ENCODE assay signal across 12 cellular contexts in genomic region chr14:35347323-35348043, GRCh38. TPM values are rescaled to one million over a fixed set of nuclear protein-coding genes. Genes with fewer than 3 reads are reported as not detected.
DNase-seq lines count a peak whose midpoint lies in the region; ATAC-seq, FAIRE-seq and TF ChIP-seq lines count a peak whose summit lies in the region.
"Had no signal": no experiment of that assay in that cellular context is flagged by ENCODE, and none has a peak within 500 bp of the region (broad histone marks: within the 10 kb centered on the region; RNA-seq: fewer than 3 reads in every experiment).

No MANE protein-coding gene starts in this region.

- H3K36me3 ChIP-seq in pancreas: no peaks in the 10 kb centered on the region
- H3K36me3 ChIP-seq in heart right ventricle: no peaks in the 10 kb centered on the region
- H3K36me3 ChIP-seq in brain microvascular endothelial cell (replicated peaks): no peaks in the 10 kb centered on the region

- H3K4me3 ChIP-seq in pancreas (no peak overlapping the region), heart right ventricle (no peak overlapping the region), brain microvascular endothelial cell (ENCODE audit: low read depth, low read length) (no peak overlapping the region)

- no peak overlapping the region for H3K4me3 Mint-ChIP-seq in chondrocyte (ENCODE audit: unreplicated experiment)
- H3K4me3 Mint-ChIP-seq: activated naive CD8-positive, alpha-beta T cell had no signal

- H3K9me3 ChIP-seq in pancreas (no peaks in the 10 kb centered on the region), heart right ventricle (no peaks in the 10 kb centered on the region)

- H3K27me3 ChIP-seq in pancreas (no peaks in the 10 kb centered on the region), heart right ventricle (no peaks in the 10 kb centered on the region), brain microvascular endothelial cell (replicated peaks) (no peaks in the 10 kb centered on the region)

- in situ Hi-C loops in KBM-7 (cut with MboI; ENCODE audit: low pct_unique_long_range_greater_than_20kb, low sequenced_read_pairs) (no loop called here), brain microvascular endothelial cell (cut with HindIII; ENCODE audit: low pct_ligation_motif_present, low sequenced_read_pairs) (no loop called here)

- ATAC-seq in pancreas: peak in 3 of 4 donors; percentile 74 to 90 (median 88)
- no peak for ATAC-seq in heart right ventricle
- ATAC-seq in GM18909 (IDR thresholded peaks at IDR 0.05; ENCODE audit: poor library complexity, unreplicated experiment): no peak
- ATAC-seq: activated CD4-positive, CD25-positive, alpha-beta regulatory T cell treated with anti-CD3 and anti-CD28 coated beads, Interleukin-2, amount 50 U/mL, for 24 hours had no signal

- peaks cover 2% of the 10 kb centered on the region for H3K27me3 Mint-ChIP-seq in chondrocyte (ENCODE audit: low read depth)
- H3K27me3 Mint-ChIP-seq: activated naive CD8-positive, alpha-beta T cell had no signal

- peaks cover 11% of the 10 kb centered on the region for H3K4me1 Mint-ChIP-seq in chondrocyte (ENCODE audit: low read depth)

- TF ChIP-seq CTCF in chondrocyte (IDR thresholded peaks at IDR 0.05) (no peak), pancreas (IDR thresholded peaks at IDR 0.05) (no peak), heart right ventricle (IDR thresholded peaks at IDR 0.05) (no peak), brain microvascular endothelial cell (IDR thresholded peaks at IDR 0.05; ENCODE audit: low read depth, low read length, missing control alignments) (no peak)

- peaks cover 1 to 4% (median 3%) of the 10 kb centered on the region in 3 donors for H3K4me1 ChIP-seq in pancreas
- peaks cover 9 to 41% (median 26%) of the 10 kb centered on the region in 9 donors for H3K4me1 ChIP-seq in heart right ventricle

- no peak for FAIRE-seq in pancreas (lab: Jason Lieb, UNC)
- FAIRE-seq: H54 had no signal

- H3K36me3 Mint-ChIP-seq in chondrocyte (ENCODE audit: low read depth): no peaks in the 10 kb centered on the region
- H3K36me3 Mint-ChIP-seq: activated naive CD8-positive, alpha-beta T cell had no signal

- peak; percentile 80 for DNase-seq in ELF-1 (ENCODE audit: low read depth, low spot score)
- DNase-seq in KBM-7: peak; percentile 67
- peak; percentile 77 for DNase-seq in chondrocyte (ENCODE audit: low spot score)
- DNase-seq in pancreas: peak in 2 of 6 donors; percentile 46 to 49
- DNase-seq in heart right ventricle: no peak
- DNase-seq in brain microvascular endothelial cell: no peak
- no peak for DNase-seq in C1 segment of cervical spinal cord (lab: John Stamatoyannopoulos, UW)
- DNase-seq: NCI-H1694 treated with DMSO at 0.1 percent for 48 hours had no signal

- no peak overlapping the region for H3K27ac Mint-ChIP-seq in chondrocyte (ENCODE audit: unreplicated experiment)
- H3K27ac Mint-ChIP-seq: activated naive CD8-positive, alpha-beta T cell had no signal

- WGBS in pancreas, 2 donors: 50 to 73% methylated on average over 13 of the region's 13 CpGs
- WGBS in heart right ventricle, 2 donors: 66 to 80% methylated on average over 13 of the region's 13 CpGs

- no peak overlapping the region for H3K27ac ChIP-seq in pancreas
- no peak overlapping the region for H3K27ac ChIP-seq in heart right ventricle
- H3K27ac ChIP-seq in brain microvascular endothelial cell: no peak overlapping the region

- H3K9me3 Mint-ChIP-seq in chondrocyte (ENCODE audit: low read depth): no peaks in the 10 kb centered on the region

- intact Hi-C loops in pancreas (cut with DNase I): loop anchor here in 1 of 3 donors (10.0 kb wide), 1 partner anchor 57 kb away; the partner anchor contains the start of gene NFKBIA
- intact Hi-C loops in heart right ventricle (cut with DNase I): loop anchor here in 1 of 10 donors (10.0 kb wide), 1 partner anchor 47 kb away; no protein-coding TSS in a partner anchor

RNA-seq across cellular contexts. Expression of gene PSMA6, which starts 55.3 kb away (rescaled TPM):
- 129 to 167 TPM (median 137 TPM) in 3 replicates for total RNA-seq in chondrocyte
- 10 to 100 TPM; 41.4 to 71.3 (median 58.4) TPM for total RNA-seq in pancreas
- 10 to 100 TPM; 41.2 to 83.3 TPM for polyA plus RNA-seq in pancreas
- 100 to 1,000 TPM; 150 to 228 (median 166) TPM for total RNA-seq in heart right ventricle
- 100 to 1,000 TPM in 1 of 2 donors, 10 to 100 TPM in 1; 92.3 to 233 TPM for polyA plus RNA-seq in heart right ventricle

RNA-seq across cellular contexts. Expression of gene NFKBIA, which starts 57.1 kb away (rescaled TPM):
- total RNA-seq in chondrocyte (41.0 to 53.5 TPM (median 42.2 TPM) in 3 replicates), pancreas (100 to 1,000 TPM in 1 of 6 donors, 10 to 100 TPM in 5; 48.2 to 124 (median 60.1) TPM), heart right ventricle (10 to 100 TPM; 41.0 to 98.5 (median 58.7) TPM)
- polyA plus RNA-seq in pancreas (100 to 1,000 TPM in 1 of 2 donors, 10 to 100 TPM in 1; 96.9 to 101 TPM), heart right ventricle (10 to 100 TPM; 73.7 to 88.4 TPM)

Comparison
In these comparisons a context has a peak if more than half of its experiments do, and no peak if none do; other contexts are left out.
1. DNase-seq: peak in ELF-1 (single experiment), KBM-7 (single experiment) and chondrocyte (single experiment); none in heart right ventricle (0 of 2), brain microvascular endothelial cell (single experiment) and C1 segment of cervical spinal cord (0 of 14).
2. ATAC-seq: peak in pancreas (3 of 4); none in heart right ventricle (0 of 8) and GM18909 (single experiment).